ENCODE assay signal across 26 cellular contexts in genomic region chr5:158682631-158683030, GRCh38.
DNase-seq lines count a peak whose midpoint lies in the region; ATAC-seq, FAIRE-seq and TF ChIP-seq lines count a peak whose summit lies in the region.
"Had no signal": no experiment of that assay in that cellular context is flagged by ENCODE, and none has a peak within 500 bp of the region (broad histone marks: within the 10 kb centered on the region; RNA-seq: fewer than 3 reads in every experiment).

No MANE protein-coding gene starts in this region.

- H3K4me1 ChIP-seq in A549 (no peaks in the 10 kb centered on the region), BLaER1 (peaks cover 70% of the 10 kb centered on the region)

- no peak for TF ChIP-seq RAD21 in A549 (conservative IDR thresholded peaks at IDR 0.05 in 1 of 2, IDR thresholded peaks at IDR 0.05 in 1 of 2)

- TF ChIP-seq POLR2A in A549 (IDR thresholded peaks at IDR 0.05; ENCODE audit: low read length), result no peak
- no peak for TF ChIP-seq POLR2A in GM18505 (IDR thresholded peaks at IDR 0.05; ENCODE audit: borderline replicate concordance, extremely low read depth, insufficient read depth, insufficient read length)

- WGBS in A549 (ENCODE audit: missing lambda C conversion rate), result 20% methylated on average over 4 of the region's 4 CpGs

- ATAC-seq in A549 (no peak), omental fat pad (ENCODE audit: low FRiP score) (no peak), GM18505 (IDR thresholded peaks at IDR 0.05; ENCODE audit: unreplicated experiment) (no peak)
- ATAC-seq: GM12878 had no signal

- no peaks in the 10 kb centered on the region for H3K9me3 ChIP-seq in A549
- H3K9me3 ChIP-seq in BLaER1, result peaks cover 40% of the 10 kb centered on the region

- POLR2A ChIA-PET in A549 (lab: Yijun Ruan, JAX), result no interaction called here

- TF ChIP-seq CTCF in A549 (IDR thresholded peaks at IDR 0.05) (no peak), omental fat pad (IDR thresholded peaks at IDR 0.05) (no peak)

- H3K4me2 ChIP-seq in A549 (no peak overlapping the region), BLaER1 (no peak overlapping the region)

- H3K36me3 ChIP-seq in BLaER1, result 0 out of 2 replicates have a peak, but pooled peaks cover 5% of the 10 kb centered on the region

- H4K20me1 ChIP-seq in BLaER1, result no peaks in the 10 kb centered on the region

- H3K27ac ChIP-seq in A549 (no peak overlapping the region), BLaER1 (peak overlapping the region; percentile 23; the same call in 1 of the 2 replicates)

- CTCF ChIA-PET in A549 (lab: Yijun Ruan, JAX), result interaction anchor here (0.9 to 1.9 kb wide), 6 partner anchors 9 to 608 kb away, joined by 3 to 9 read pairs (median 4); no protein-coding TSS in a partner anchor

- H3K9ac ChIP-seq in BLaER1, result no peak overlapping the region

- TF ChIP-seq EP300 in A549 (IDR thresholded peaks at IDR 0.05), result no peak

- DNase-seq in NCI-H82 (lab: John Stamatoyannopoulos, UW), result peak; percentile 9
- no peak for DNase-seq in NCI-H82 treated with DMSO at 0.1 percent for 48 hours (lab: John Stamatoyannopoulos, UW; ENCODE audit: unreplicated experiment)
- no peak for DNase-seq in A549 (ENCODE audit: low read depth in 1 of 2, low spot score in 1 of 2)
- DNase-seq in SK-N-DZ (ENCODE audit: low spot score), result peak; percentile 52
- no peak for DNase-seq in omental fat pad (ENCODE audit: low spot score)
- DNase-seq in islet precursor cell, result no peak
- DNase-seq: 8988T; AML-193; C1 segment of cervical spinal cord; CD4-positive, alpha-beta memory T cell; CD4-positive, CD25-positive, alpha-beta regulatory T cell; CD8-positive, alpha-beta memory T cell; COR-L47; DMS 273 treated with DMSO at 0.1 percent for 48 hours; DMS153; DMS53; DMS79; DND-41; EL; GDM1 had no signal

- no peaks in the 10 kb centered on the region for H3K27me3 ChIP-seq in BLaER1

- H3K4me3 ChIP-seq in A549 (no peak overlapping the region), BLaER1 (no peak overlapping the region)
- H3K4me3 ChIP-seq: GM12878 had no signal

- peak; percentile 28 for FAIRE-seq in A549 (lab: Jason Lieb, UNC)
- FAIRE-seq: A204.1, GM12878, GM12892, GM18507 had no signal

TF ChIP-seq in A549, 52 proteins besides CTCF, POLR2A, EP300 and RAD21:
- TF ChIP-seq RARB (CRISPR knock-in tag; IDR thresholded peaks at IDR 0.05), result no peak
- no peak for TF ChIP-seq JUN (IDR thresholded peaks at IDR 0.05)
- TF ChIP-seq SMC3 (IDR thresholded peaks at IDR 0.05), result no peak
- no peak for TF ChIP-seq NFE2L2 (conservative IDR thresholded peaks at IDR 0.05; ENCODE audit: low read length)
- TF ChIP-seq CHD4 (IDR thresholded peaks at IDR 0.05; ENCODE audit: borderline replicate concordance), result no peak
- no peak for TF ChIP-seq MAX (IDR thresholded peaks at IDR 0.05)
- no peak for TF ChIP-seq EHMT2 (IDR thresholded peaks at IDR 0.05; ENCODE audit: low read depth)
- TF ChIP-seq ESRRA (IDR thresholded peaks at IDR 0.05; ENCODE audit: borderline replicate concordance, low read length), result no peak
- no peak for TF ChIP-seq MYC (IDR thresholded peaks at IDR 0.05; ENCODE audit: borderline replicate concordance, low read length)
- no peak for TF ChIP-seq JUNB (IDR thresholded peaks at IDR 0.05)
- TF ChIP-seq RNF2 (IDR thresholded peaks at IDR 0.05; ENCODE audit: borderline replicate concordance, low read depth), result no peak
- TF ChIP-seq NR3C1 (IDR thresholded peaks at IDR 0.05), result no peak
- TF ChIP-seq MAZ (IDR thresholded peaks at IDR 0.05; ENCODE audit: borderline replicate concordance, low read depth, low read length), result no peak
- TF ChIP-seq HOXA7 (CRISPR knock-in tag; IDR thresholded peaks at IDR 0.05), result no peak
- no peak for TF ChIP-seq GATA3 (IDR thresholded peaks at IDR 0.05; ENCODE audit: borderline replicate concordance)
- no peak for TF ChIP-seq SREBF2 (IDR thresholded peaks at IDR 0.05)
- no peak for TF ChIP-seq HOXB5 (CRISPR knock-in tag; IDR thresholded peaks at IDR 0.05)
- no peak for TF ChIP-seq BHLHE40 (IDR thresholded peaks at IDR 0.05; ENCODE audit: low read depth, low read length)

Comparison
In these comparisons a context has a peak if more than half of its experiments do, and no peak if none do; other contexts are left out.
1. DNase-seq: peak in NCI-H82 (single experiment) and SK-N-DZ (single experiment); none in NCI-H82 treated with DMSO at 0.1 percent for 48 hours (single experiment), A549 (0 of 2), omental fat pad (single experiment) and islet precursor cell (single experiment).